Comparison of ENCODE assay signal across 8 cellular contexts in the genomic region with DNA sequence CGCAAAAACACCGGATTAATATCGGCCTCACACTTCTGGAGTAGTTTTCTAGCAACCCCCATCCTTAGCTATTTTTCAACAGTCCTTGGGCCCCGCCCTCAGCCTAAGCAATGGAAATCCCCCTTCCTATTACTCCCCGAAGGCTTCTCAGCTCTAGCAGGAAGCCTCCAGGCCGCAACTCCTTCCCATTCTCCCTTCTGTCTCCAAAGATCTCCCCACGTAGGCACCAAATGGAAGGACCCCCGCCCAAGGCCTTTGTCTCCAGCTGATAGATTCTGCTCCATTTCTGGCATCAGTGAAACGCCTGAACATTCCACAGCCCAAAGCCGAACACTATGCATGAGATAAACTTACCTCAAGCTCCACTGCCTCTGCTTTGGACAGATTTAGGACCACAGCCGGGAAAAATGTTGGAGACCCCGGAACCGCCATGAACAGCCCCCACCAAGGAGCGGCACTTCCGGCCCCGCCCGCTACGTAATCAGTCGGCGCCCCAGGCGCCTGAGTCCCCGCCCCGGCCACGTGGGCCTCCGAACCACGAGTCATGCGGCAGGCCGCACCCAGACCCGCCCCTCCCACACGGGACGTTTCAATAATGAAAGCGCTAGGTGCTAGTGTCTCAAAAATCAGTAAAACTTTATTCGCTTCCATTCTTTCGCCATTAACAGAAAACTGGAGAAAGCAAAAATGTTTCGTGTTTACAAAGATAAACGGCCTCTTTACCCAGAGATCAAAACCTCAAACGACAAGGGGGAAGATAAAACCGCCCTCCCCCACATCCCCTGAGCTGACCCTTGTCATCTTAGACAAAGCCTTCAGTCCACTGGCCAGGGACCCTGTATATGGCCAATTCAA. TPM values are rescaled to one million over a fixed set of nuclear protein-coding genes. Genes with fewer than 3 reads are reported as not detected.
DNase-seq lines count a peak whose midpoint lies in the region; ATAC-seq and TF ChIP-seq lines count a peak whose summit lies in the region.

A gene (minus strand): TSS at position 468 of the 855 bp plus-strand sequence. CDS start 611 bp downstream, outside the sequence.

- peak within 1 kb of the TSS; percentile 97 for H2AK5ac ChIP-seq in IMR-90 (ENCODE audit: low read depth, low read length)

- H3K18ac ChIP-seq in IMR-90 (ENCODE audit: low read depth, low read length), result peak within 1 kb of the TSS; percentile 93

- H2BK15ac ChIP-seq in IMR-90 (ENCODE audit: low read depth, low read length), result peak within 1 kb of the TSS; percentile 57; the same call in 1 of the 3 replicates

- peak within 1 kb of the TSS; percentile 99 for H3K9ac ChIP-seq in IMR-90 (ENCODE audit: low read depth, low read length)

- in situ Hi-C loops in IMR-90 (cut with MboI; ENCODE audit: low sequenced_read_pairs), result loop anchor here (25.0 kb wide), 1 partner anchor 754 kb away; no protein-coding TSS in a partner anchor

- peak within 1 kb of the TSS; percentile 96 for H2AK9ac ChIP-seq in IMR-90 (replicated peaks; ENCODE audit: low read depth, low read length, poor library complexity)

- peak within 1 kb of the TSS; percentile 58 for H2BK120ac ChIP-seq in IMR-90 (ENCODE audit: low read depth, low read length)

- no peaks in the 10 kb centered on the region for H3K9me2 ChIP-seq in OCI-LY7 (ENCODE audit: insufficient read depth, low read length)

- peaks cover 31% of the 10 kb centered on the region for H3K79me2 ChIP-seq in OCI-LY7 (ENCODE audit: insufficient read depth, low read depth, low read length)

- TF ChIP-seq CTCF in IMR-90 (conservative IDR thresholded peaks at IDR 0.05; ENCODE audit: low read depth, low read length) (no peak), OCI-LY7 (conservative IDR thresholded peaks at IDR 0.05; ENCODE audit: low read length) (no peak), mucosa of descending colon (IDR thresholded peaks at IDR 0.05) (no peak)

- H2AFZ ChIP-seq in IMR-90 (replicated peaks; ENCODE audit: low read length, poor library complexity), result peak within 1 kb of the TSS; percentile 88
- peak within 1 kb of the TSS; percentile 68 for H2AFZ ChIP-seq in OCI-LY7 (ENCODE audit: low read length)

- peak within 1 kb of the TSS; percentile 98 for H3K4ac ChIP-seq in IMR-90 (ENCODE audit: low read depth, low read length)

- H4K8ac ChIP-seq in IMR-90 (ENCODE audit: low read depth in 2 of 2, low read length in 2 of 2), result peak within 1 kb of the TSS; percentile 99 to 100

- peak within 1 kb of the TSS; percentile 99 for H4K5ac ChIP-seq in IMR-90 (ENCODE audit: low read depth, low read length)

- H4K20me1 ChIP-seq in IMR-90 (ENCODE audit: insufficient read depth, low read length) (no peaks in the 10 kb centered on the region), OCI-LY7 (ENCODE audit: insufficient read depth, low read length) (no peaks in the 10 kb centered on the region)

- intact Hi-C loops in IMR-90 (cut with micrococcal nuclease), result loop anchor here (1.0 to 5.0 kb wide), 3 partner anchors 42 to 738 kb away; a partner anchor contains a TSS
- intact Hi-C loops in OCI-LY7 (cut with micrococcal nuclease; ENCODE audit: unreplicated experiment), result loop anchor here (2.0 to 10.0 kb wide), 3 partner anchors 36 to 142 kb away; a partner anchor contains a TSS
- intact Hi-C loops in mucosa of descending colon (cut with DNase I, micrococcal nuclease), result no loop called here

- 0% methylated on average over 11 of the region's 38 CpGs; no CpG with 5 or more reads in 1 of the 2 experiments for WGBS in IMR-90 (ENCODE audit: extremely low coverage in 2 of 2, insufficient read length in 1 of 2), 2 experiments

- H3K9me3 ChIP-seq in IMR-90 (ENCODE audit: control insufficient read depth, insufficient read depth, low read length) (no peaks in the 10 kb centered on the region), OCI-LY7 (ENCODE audit: low read length) (no peaks in the 10 kb centered on the region), mucosa of descending colon (no peaks in the 10 kb centered on the region)

- H3K14ac ChIP-seq in IMR-90 (replicated peaks; ENCODE audit: low read depth, low read length), result peak within 1 kb of the TSS; percentile 99

- H3K4me3 ChIP-seq in IMR-90 (ENCODE audit: insufficient read depth, low read depth, low read length), result peak within 1 kb of the TSS; percentile 86
- peak within 1 kb of the TSS; percentile 87 for H3K4me3 ChIP-seq in OCI-LY7 (ENCODE audit: low read depth, low read length, poor library complexity, severe bottlenecking)
- peak within 1 kb of the TSS; percentile 58 for H3K4me3 ChIP-seq in mucosa of descending colon

- H3K56ac ChIP-seq in IMR-90 (ENCODE audit: extremely low read depth, insufficient read depth, low read length), result peak within 1 kb of the TSS; percentile 100

- TF ChIP-seq RAD21 in IMR-90 (IDR thresholded peaks at IDR 0.05; ENCODE audit: low read length), result no peak

- peak within 1 kb of the TSS; percentile 96 for H3K27ac ChIP-seq in IMR-90 (ENCODE audit: insufficient read depth, low read length)
- H3K27ac ChIP-seq in OCI-LY7 (ENCODE audit: low read depth, low read length, poor library complexity, severe bottlenecking), result peak within 1 kb of the TSS; percentile 54
- peak within 1 kb of the TSS; percentile 85 for H3K27ac ChIP-seq in epithelial cell of prostate

- TF ChIP-seq POLR2A in IMR-90 (IDR thresholded peaks at IDR 0.05; ENCODE audit: low read depth, low read length), result peak; percentile 74

- H2BK20ac ChIP-seq in IMR-90 (ENCODE audit: low read depth, low read length), result peak within 1 kb of the TSS; percentile 23; the same call in 1 of the 2 replicates

- CTCF ChIA-PET in IMR-90 (lab: Yijun Ruan, JAX), result interaction anchor here (0.6 to 1.2 kb wide), 2 partner anchors 22 to 48 kb away, joined by 3 to 7 read pairs; no protein-coding TSS in a partner anchor
- CTCF ChIA-PET in OCI-LY7 (lab: Charles Lee; ENCODE audit: unreplicated experiment), result interaction anchor here (0.8 kb wide), 1 partner anchor 370 kb away, joined by 3 read pairs; no protein-coding TSS in a partner anchor

- ATAC-seq in GM21529 (IDR thresholded peaks at IDR 0.05; ENCODE audit: unreplicated experiment), result peak; percentile 88
- ATAC-seq in IMR-90 (ENCODE audit: low read depth), result peak; percentile 91
- ATAC-seq in mucosa of descending colon, result peak; percentile 99

- peak within 1 kb of the TSS; percentile 96 for H3K4me2 ChIP-seq in IMR-90 (ENCODE audit: low read depth, low read length)
- peak within 1 kb of the TSS; percentile 93 for H3K4me2 ChIP-seq in OCI-LY7 (ENCODE audit: low read length)

- H3K79me1 ChIP-seq in IMR-90 (ENCODE audit: low read depth in 1 of 2, low read length in 2 of 2), result peaks cover 31 to 32% of the 10 kb centered on the region in 2 experiments

- DNase-seq in DMS153 (lab: John Stamatoyannopoulos, UW), result peak; percentile 81
- peak; percentile 91 for DNase-seq in IMR-90
- peak; percentile 94 for DNase-seq in OCI-LY7 (ENCODE audit: low spot score)
- DNase-seq in activated T-cell treated with anti-CD3 and anti-CD28 coated beads for 4 hours, result peak; percentile 96
- DNase-seq in epithelial cell of prostate (ENCODE audit: low read depth, low spot score), result no peak
- DNase-seq in mucosa of descending colon, result peak; percentile 97 to 98 (median 97)
- DNase-seq in stimulated activated CD8-positive, alpha-beta memory T cell treated with anti-CD3 and anti-CD28 coated beads, Interleukin-4, amount 100 ng/mL, for 1 hour (ENCODE audit: low read depth in 2 of 2, low spot score in 1 of 2), result peak; percentile 93 to 94

- no peaks in the 10 kb centered on the region for H3K27me3 ChIP-seq in IMR-90 (ENCODE audit: control insufficient read depth, insufficient read depth, low read length)

- BruUV-seq in IMR-90 (replicated peaks; lab: Mats Ljungman, UMichigan), result no TSS peak
- no TSS peak for BruUV-seq in OCI-LY7 (replicated peaks; lab: Mats Ljungman, UMichigan)

- H3K23ac ChIP-seq in IMR-90 (ENCODE audit: low read depth, low read length), result peak within 1 kb of the TSS; percentile 97

- peak within 1 kb of the TSS; percentile 94 for H2BK5ac ChIP-seq in IMR-90 (ENCODE audit: low read depth, low read length, poor library complexity, severe bottlenecking)

- dilution Hi-C loops in IMR-90 (cut with HindIII; ENCODE audit: low sequenced_read_pairs, unreplicated experiment), result no loop called here

- POLR2A ChIA-PET in IMR-90 (lab: Charles Lee; ENCODE audit: unreplicated experiment), result interaction anchor here (0.5 to 1.5 kb wide), 2 partner anchors 9 to 40 kb away, joined by 3 read pairs; no protein-coding TSS in a partner anchor
- POLR2A ChIA-PET in OCI-LY7 (lab: Charles Lee), result interaction anchor here (0.8 to 2.8 kb wide), 10 partner anchors 10 to 370 kb away, joined by 3 to 16 read pairs (median 4); a partner anchor contains a TSS

- no peaks in the 10 kb centered on the region for H3K9me1 ChIP-seq in IMR-90 (ENCODE audit: insufficient read depth, low read length)

- peak within 1 kb of the TSS; percentile 99 for H4K91ac ChIP-seq in IMR-90 (ENCODE audit: insufficient read depth, low read depth, low read length)

- no peaks in the 10 kb centered on the region for H3K4me1 ChIP-seq in IMR-90 (ENCODE audit: control insufficient read depth, insufficient read depth, low read length)
- peaks cover 16% of the 10 kb centered on the region for H3K4me1 ChIP-seq in OCI-LY7 (ENCODE audit: insufficient read depth, low read length, poor library complexity, severe bottlenecking)
- H3K4me1 ChIP-seq in mucosa of descending colon (ENCODE audit: low read depth), result peaks cover 37% of the 10 kb centered on the region

- H3K36me3 ChIP-seq in IMR-90 (ENCODE audit: control insufficient read depth, insufficient read depth, low read length) (peaks cover 28% of the 10 kb centered on the region), OCI-LY7 (ENCODE audit: insufficient read depth, low read length) (peaks cover 94% of the 10 kb centered on the region), mucosa of descending colon (ENCODE audit: low read depth) (peaks cover 8% of the 10 kb centered on the region)

TF ChIP-seq in IMR-90, 13 proteins besides CTCF, POLR2A, EP300 and RAD21 (continues in another document):
- TF ChIP-seq NFE2L2 (IDR thresholded peaks at IDR 0.05; ENCODE audit: low read depth, low read length), result peak; percentile 34; the same call in 1 of the 2 replicates
- TF ChIP-seq MXI1 (IDR thresholded peaks at IDR 0.05; ENCODE audit: borderline replicate concordance, low read depth, low read length), result peak; percentile 100
- TF ChIP-seq RCOR1 (IDR thresholded peaks at IDR 0.05; ENCODE audit: insufficient replicate concordance, low read length), result no peak
- no peak for TF ChIP-seq FOS (IDR thresholded peaks at IDR 0.05; ENCODE audit: low read depth, low read length)
- no peak; the same call in none of the 2 replicates for TF ChIP-seq CHD1 (IDR thresholded peaks at IDR 0.05; ENCODE audit: low read depth, low read length)
- peak; percentile 99 for TF ChIP-seq MAZ (IDR thresholded peaks at IDR 0.05; ENCODE audit: borderline replicate concordance, low read depth, low read length)
- no peak for TF ChIP-seq CEBPB (IDR thresholded peaks at IDR 0.05; ENCODE audit: low read depth, low read length)

RNA-seq across cellular contexts. Expression of the gene that starts here (rescaled TPM):
- total RNA-seq in IMR-90 (2012; rRNA removed) (85.9 and 110 TPM in 2 replicates), OCI-LY7 (2022) (43.5 and 47.0 TPM in 2 replicates), mucosa of descending colon (10 to 100 TPM; 25.3 to 51.1 (median 40.8) TPM)
- polyA plus RNA-seq in IMR-90 (2012; rRNA removed), result 22.3 and 27.4 TPM in 2 replicates
- polyA plus RNA-seq in IMR-90 (2012; cell fraction: cytosol; rRNA removed), result 4.5 and 7.2 TPM in 2 replicates
- polyA plus RNA-seq in IMR-90 (2012; cell fraction: nucleus; rRNA removed; ENCODE audit: low replicate concordance), result 1.6 and 13.8 TPM in 2 replicates
- 28.5 and 32.6 TPM in 2 replicates for total RNA-seq in OCI-LY7 (2014; rRNA removed; shearing (Covaris generic))

Comparison
In these comparisons a context has a peak if more than half of its experiments do, and no peak if none do; other contexts are left out.
1. intact Hi-C loops: an anchor here in IMR-90 (1.0 to 5.0 kb wide) and OCI-LY7 (2.0 to 10.0 kb wide); none called in mucosa of descending colon.